Comparison of ENCODE assay signal across 13 cellular contexts in the genomic region with DNA sequence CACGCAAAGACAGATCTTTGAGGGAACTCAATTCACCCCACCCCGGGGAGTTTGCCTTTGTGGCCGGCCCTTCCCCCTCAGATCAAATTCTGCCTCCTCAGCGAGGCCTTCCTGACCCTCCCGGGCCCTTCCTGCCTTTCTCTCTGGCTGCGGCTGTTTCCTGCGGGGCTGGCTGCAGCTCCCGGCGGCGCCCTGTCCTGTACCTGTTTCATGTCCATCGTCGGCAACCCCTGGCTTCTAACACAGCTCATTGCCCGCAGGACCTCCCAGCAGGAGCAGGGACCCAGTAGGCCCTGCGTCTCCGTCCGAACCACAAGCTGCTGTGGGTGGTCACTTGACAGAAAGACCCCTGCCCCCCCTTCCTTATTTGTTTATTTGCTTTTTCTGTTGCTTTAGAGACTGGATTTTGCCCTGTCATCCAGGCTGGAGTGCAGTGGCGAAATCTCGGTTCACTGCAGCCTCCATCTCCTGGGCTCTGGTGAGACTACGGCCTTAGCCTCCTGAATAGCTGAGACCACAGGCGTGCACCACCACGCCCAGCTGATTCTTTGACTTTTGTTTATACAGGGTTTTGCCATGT. TPM values are rescaled to one million over a fixed set of nuclear protein-coding genes. Genes with fewer than 3 reads are reported as not detected.
DNase-seq lines count a peak whose midpoint lies in the region; ATAC-seq and TF ChIP-seq lines count a peak whose summit lies in the region.
"Had no signal": no experiment of that assay in that cellular context is flagged by ENCODE, and none has a peak within 500 bp of the region (broad histone marks: within the 10 kb centered on the region; RNA-seq: fewer than 3 reads in every experiment).

No MANE protein-coding gene starts in this region.

- H3K36me3 ChIP-seq in neuronal stem cell (replicated peaks in 1 of 2; ENCODE audit: control insufficient read depth in 2 of 2, insufficient read depth in 2 of 2, low read length in 2 of 2), result no peaks in the 10 kb centered on the region
- H3K36me3 ChIP-seq: pancreas had no signal

- no peaks in the 10 kb centered on the region for H3K79me1 ChIP-seq in neuronal stem cell (ENCODE audit: low read depth, low read length)

- no peak overlapping the region for H3K14ac ChIP-seq in neuronal stem cell (ENCODE audit: low read length)

- H3K9me3 Mint-ChIP-seq in activated naive CD8-positive, alpha-beta T cell treated with anti-CD3 and anti-CD28 coated beads, Interleukin-2, amount 10 ng/mL, durations not matched to agents 7 days and 5 days, result no peaks in the 10 kb centered on the region

- no peak overlapping the region for H3K4me2 ChIP-seq in neuronal stem cell (ENCODE audit: insufficient read depth, low read length, poor library complexity, severe bottlenecking)
- H3K4me2 ChIP-seq: PC-9 had no signal

- POLR2A ChIA-PET in activated naive CD8-positive, alpha-beta T cell treated with anti-CD3 and anti-CD28 coated beads, Interleukin-2, amount 10 ng/mL, durations not matched to agents 7 days and 5 days (lab: Charles Lee), result interaction anchor here (0.6 kb wide), 1 partner anchor 9 kb away, joined by 3 read pairs; no protein-coding TSS in a partner anchor

- no peak overlapping the region for H3K4ac ChIP-seq in neuronal stem cell (ENCODE audit: low read length)

- H2AK5ac ChIP-seq in neuronal stem cell (ENCODE audit: low read depth, low read length), result peak overlapping the region; percentile 90

- intact Hi-C loops in left ventricle myocardium superior (cut with micrococcal nuclease), result no loop called here
- intact Hi-C loops in dorsolateral prefrontal cortex (cut with DNase I), result loop anchor here in 1 of 2 donors (10.0 kb wide), 1 partner anchor 125 kb away; a partner anchor contains a TSS

- H3K4me1 Mint-ChIP-seq in activated naive CD8-positive, alpha-beta T cell treated with anti-CD3 and anti-CD28 coated beads, Interleukin-2, amount 10 ng/mL, durations not matched to agents 7 days and 5 days, result peaks cover 4% of the 10 kb centered on the region

- H2BK5ac ChIP-seq in neuronal stem cell (ENCODE audit: low read length), result peak overlapping the region; percentile 91

- peak overlapping the region; percentile 85 for H3K27ac ChIP-seq in neuronal stem cell (replicated peaks; ENCODE audit: low read length)
- peak overlapping the region in 19 of 59 donors; percentile 6 to 68 (median 36) for H3K27ac ChIP-seq in dorsolateral prefrontal cortex
- H3K27ac ChIP-seq: C4-2B, PC-9 had no signal

- no CpG with 5 or more reads among the region's 21 CpGs for WGBS in neuronal stem cell (ENCODE audit: extremely low coverage in 2 of 2, insufficient read length in 2 of 2, insufficient replicate concordance in 1 of 2), 2 donors

- no peak for TF ChIP-seq CTCF in dorsolateral prefrontal cortex (IDR thresholded peaks at IDR 0.05 in 54 of 56, conservative IDR thresholded peaks at IDR 0.05 in 2 of 56; ENCODE audit: low read depth in 1 of 56, partially characterized antibody in 56 of 56)

- H3K4me3 Mint-ChIP-seq in activated naive CD8-positive, alpha-beta T cell treated with anti-CD3 and anti-CD28 coated beads, Interleukin-2, amount 10 ng/mL, durations not matched to agents 7 days and 5 days, result no peak overlapping the region

- H3K9me3 ChIP-seq in neuronal stem cell (replicated peaks in 1 of 2; ENCODE audit: control insufficient read depth in 2 of 2, insufficient read depth in 1 of 2, low read depth in 1 of 2, low read length in 2 of 2), result peaks cover 0 to under 1% of the 10 kb centered on the region in 2 donors
- H3K9me3 ChIP-seq: pancreas had no signal

- no peaks in the 10 kb centered on the region for H3K36me3 Mint-ChIP-seq in activated naive CD8-positive, alpha-beta T cell treated with anti-CD3 and anti-CD28 coated beads, Interleukin-2, amount 10 ng/mL, durations not matched to agents 7 days and 5 days

- H3K9ac ChIP-seq in neuronal stem cell (ENCODE audit: low read depth, low read length, poor library complexity), result peak overlapping the region; percentile 64

- peak overlapping the region; percentile 11 to 41 for H3K4me3 ChIP-seq in neuronal stem cell (ENCODE audit: low read length in 2 of 2)
- no peak overlapping the region for H3K4me3 ChIP-seq in dorsolateral prefrontal cortex
- H3K4me3 ChIP-seq: pancreas, PC-9 had no signal

- no peak overlapping the region for H2BK12ac ChIP-seq in neuronal stem cell (ENCODE audit: low read length)

- no peak for ATAC-seq in activated naive CD8-positive, alpha-beta T cell treated with anti-CD3 and anti-CD28 coated beads, Interleukin-2, amount 10 ng/mL, durations not matched to agents 7 days and 5 days (ENCODE audit: low read depth)
- ATAC-seq in left ventricle myocardium superior (peak; percentile 72), GM18517 (IDR thresholded peaks at IDR 0.05; ENCODE audit: unreplicated experiment) (no peak), GM18873 (IDR thresholded peaks at IDR 0.05; ENCODE audit: low FRiP score, unreplicated experiment) (no peak)

- no peak overlapping the region for H4K91ac ChIP-seq in neuronal stem cell (ENCODE audit: low read depth, low read length, poor library complexity)

- peak overlapping the region; percentile 96 for H3K18ac ChIP-seq in neuronal stem cell (ENCODE audit: low read length)

- H2BK15ac ChIP-seq in neuronal stem cell (ENCODE audit: low read length), result peak overlapping the region; percentile 96

- peak; percentile 24 for DNase-seq in EH (ENCODE audit: low read depth)
- DNase-seq in activated naive CD8-positive, alpha-beta T cell treated with anti-CD3 and anti-CD28 coated beads, Interleukin-2, amount 10 ng/mL, durations not matched to agents 7 days and 5 days, result no peak
- no peak for DNase-seq in left ventricle myocardium superior
- no peak for DNase-seq in neuronal stem cell (ENCODE audit: low spot score)
- no peak for DNase-seq in dorsolateral prefrontal cortex
- no peak for DNase-seq in iPS-NIHi11 (ENCODE audit: low spot score)
- DNase-seq: activated CD4-positive, alpha-beta T cell treated with anti-CD3 and anti-CD28 coated beads for 48 hours; NCI-H1417; PC-9 had no signal

- peak overlapping the region; percentile 98 for H2BK120ac ChIP-seq in neuronal stem cell (ENCODE audit: low read depth, low read length)

- peak overlapping the region; percentile 87 for H2AFZ ChIP-seq in neuronal stem cell (ENCODE audit: low read length)
- H2AFZ ChIP-seq: PC-9 had no signal

- peak overlapping the region; percentile 74 for H3K27ac Mint-ChIP-seq in activated naive CD8-positive, alpha-beta T cell treated with anti-CD3 and anti-CD28 coated beads, Interleukin-2, amount 10 ng/mL, durations not matched to agents 7 days and 5 days

- no peak overlapping the region for H4K8ac ChIP-seq in neuronal stem cell (ENCODE audit: low read depth, low read length)

- peak overlapping the region; percentile 85 for H3K23ac ChIP-seq in neuronal stem cell (ENCODE audit: low read depth, low read length, poor library complexity)

- H3K27me3 Mint-ChIP-seq in activated naive CD8-positive, alpha-beta T cell treated with anti-CD3 and anti-CD28 coated beads, Interleukin-2, amount 10 ng/mL, durations not matched to agents 7 days and 5 days, result no peaks in the 10 kb centered on the region

- H3K27me3 ChIP-seq in neuronal stem cell (ENCODE audit: control insufficient read depth in 3 of 3, insufficient read depth in 3 of 3, low read depth in 1 of 3, low read length in 3 of 3) (no peaks in the 10 kb centered on the region), dorsolateral prefrontal cortex (no peaks in the 10 kb centered on the region)
- H3K27me3 ChIP-seq: pancreas had no signal

- H3K4me1 ChIP-seq in neuronal stem cell (ENCODE audit: control insufficient read depth in 2 of 2, insufficient read depth in 1 of 2, low read depth in 1 of 2, low read length in 2 of 2), result peaks cover 14 to 16% of the 10 kb centered on the region in 2 donors
- H3K4me1 ChIP-seq: pancreas had no signal

RNA-seq across cellular contexts. Expression of a gene that starts 7.7 kb away (rescaled TPM):
- 100 to 1,000 TPM; 400 to 411 TPM for total RNA-seq in activated naive CD8-positive, alpha-beta T cell treated with anti-CD3 and anti-CD28 coated beads, Interleukin-2, amount 10 ng/mL, durations not matched to agents 7 days and 5 days
- total RNA-seq in left ventricle myocardium superior, result 58.1 TPM
- polyA plus RNA-seq in neuronal stem cell (2013, experiment 1 of 2), result 412 TPM
- polyA plus RNA-seq in neuronal stem cell (2013, experiment 2 of 2), result 415 TPM
- 100 to 1,000 TPM in 11 of 120 experiments, 10 to 100 TPM in 109; 40.5 to 125 (median 72.0) TPM for total RNA-seq in dorsolateral prefrontal cortex

RNA-seq across cellular contexts. Expression of a gene that starts 32.2 kb away (rescaled TPM):
- total RNA-seq in activated naive CD8-positive, alpha-beta T cell treated with anti-CD3 and anti-CD28 coated beads, Interleukin-2, amount 10 ng/mL, durations not matched to agents 7 days and 5 days, result not detected
- total RNA-seq in left ventricle myocardium superior (not detected), dorsolateral prefrontal cortex (10 to 100 TPM in 118 of 120 experiments, 1 to 10 TPM in 2; 7.9 to 52.2 (median 26.6) TPM)
- polyA plus RNA-seq in neuronal stem cell (2013, experiment 1 of 2), result 56.3 TPM
- polyA plus RNA-seq in neuronal stem cell (2013, experiment 2 of 2), result 54.0 TPM

RNA-seq across cellular contexts. Expression of a gene that starts 38.1 kb away (rescaled TPM):
- under 1 TPM in 1 of 2 experiments, not detected in 1; 0.25 TPM for total RNA-seq in activated naive CD8-positive, alpha-beta T cell treated with anti-CD3 and anti-CD28 coated beads, Interleukin-2, amount 10 ng/mL, durations not matched to agents 7 days and 5 days
- total RNA-seq in left ventricle myocardium superior (not detected), dorsolateral prefrontal cortex (1 to 10 TPM in 59 of 120 experiments, under 1 TPM in 48, not detected in 13; 0.28 to 6.9 (median 1.1) TPM)
- 1.2 TPM for polyA plus RNA-seq in neuronal stem cell (2013, experiment 1 of 2)
- 1.3 TPM for polyA plus RNA-seq in neuronal stem cell (2013, experiment 2 of 2)
- total RNA-seq: pancreas, PC-9 had no signal

RNA-seq across cellular contexts. Expression of a gene that starts 38.7 kb away (rescaled TPM):
- total RNA-seq in activated naive CD8-positive, alpha-beta T cell treated with anti-CD3 and anti-CD28 coated beads, Interleukin-2, amount 10 ng/mL, durations not matched to agents 7 days and 5 days, result not detected
- total RNA-seq in left ventricle myocardium superior (not detected), dorsolateral prefrontal cortex (1 to 10 TPM in 3 of 120 experiments, under 1 TPM in 60, not detected in 57; 0.15 to 1.5 (median 0.35) TPM)
- polyA plus RNA-seq in neuronal stem cell (2013, experiment 1 of 2), result 0.11 TPM
- 0.07 TPM for polyA plus RNA-seq in neuronal stem cell (2013, experiment 2 of 2)

RNA-seq across cellular contexts. Expression of a gene that starts 51.2 kb away (rescaled TPM):
- not detected for total RNA-seq in activated naive CD8-positive, alpha-beta T cell treated with anti-CD3 and anti-CD28 coated beads, Interleukin-2, amount 10 ng/mL, durations not matched to agents 7 days and 5 days
- total RNA-seq in left ventricle myocardium superior (not detected), dorsolateral prefrontal cortex (1 to 10 TPM in 47 of 120 experiments, under 1 TPM in 37, not detected in 36; 0.46 to 9.3 (median 1.0) TPM)
- polyA plus RNA-seq in neuronal stem cell (2013, experiment 1 of 2), result 1.9 TPM
- 1.9 TPM for polyA plus RNA-seq in neuronal stem cell (2013, experiment 2 of 2)
- total RNA-seq: PC-9 had no signal

Comparison
In these comparisons a context has a peak if more than half of its experiments do, and no peak if none do; other contexts are left out.
1. H3K4me3 ChIP-seq: peak in neuronal stem cell (2 of 2); none in dorsolateral prefrontal cortex (0 of 59).